In the genomic region with DNA sequence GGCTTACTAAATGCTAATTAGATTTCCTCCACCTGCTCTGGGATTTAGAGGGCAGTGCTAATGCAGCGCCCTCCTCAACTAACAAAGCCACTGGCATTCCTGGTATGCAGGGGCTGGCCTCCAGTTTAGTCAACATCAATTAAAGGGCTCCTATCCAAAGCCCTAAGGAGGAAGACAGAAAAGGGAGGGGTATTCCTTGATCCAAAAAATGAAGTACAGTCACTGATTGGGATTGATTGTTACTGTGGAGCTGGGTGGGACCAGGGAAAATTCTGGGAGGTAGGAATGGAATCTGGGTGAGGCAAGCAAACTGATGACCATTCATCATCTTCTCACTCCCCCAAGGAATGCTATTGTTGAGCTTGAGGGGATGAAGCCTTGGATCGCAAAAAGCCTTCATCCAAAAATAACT, we compare ENCODE assay signal across 13 cellular contexts. TPM values are rescaled to one million over a fixed set of nuclear protein-coding genes. Genes with fewer than 3 reads are reported as not detected.
DNase-seq lines count a peak whose midpoint lies in the region; ATAC-seq and TF ChIP-seq lines count a peak whose summit lies in the region.
"Had no signal": no experiment of that assay in that cellular context is flagged by ENCODE, and none has a peak within 500 bp of the region (broad histone marks: within the 10 kb centered on the region; RNA-seq: fewer than 3 reads in every experiment).

No MANE protein-coding gene starts in this region.

- no peaks in the 10 kb centered on the region for H3K4me1 Mint-ChIP-seq in CD8-positive, alpha-beta T cell (ENCODE audit: low read depth)
- peaks cover 28% of the 10 kb centered on the region for H3K4me1 Mint-ChIP-seq in glutamatergic neuron (ENCODE audit: low read depth, unreplicated experiment)

- no peak overlapping the region for H3K27ac ChIP-seq in BLaER1
- peak overlapping the region; percentile 86 for H3K27ac ChIP-seq in HUES64 (ENCODE audit: low read depth, low read length)
- no peak overlapping the region for H3K27ac ChIP-seq in mammary epithelial cell (ENCODE audit: insufficient read depth, low read depth, low read length)
- H3K27ac ChIP-seq in left lung = peak overlapping the region in 1 of 2 donors; percentile 35
- no peak overlapping the region for H3K27ac ChIP-seq in CD8-positive, alpha-beta T cell (ENCODE audit: low read depth, low read length)
- H3K27ac ChIP-seq in ovary = no peak overlapping the region

- no TSS peak for BruUV-seq in mammary epithelial cell (replicated peaks; lab: Mats Ljungman, UMichigan)

- 49% methylated on average over 2 of the region's 2 CpGs for WGBS in HUES64
- WGBS in mammary epithelial cell (ENCODE audit: low coverage, missing lambda C conversion rate) = 0% methylated on average over 2 of the region's 2 CpGs
- whole genome bisulfite sequencing in ovary, 3 donors = 6 to 19% (median 11%) methylated on average over 2 of the region's 2 CpGs

- H3K4me3 ChIP-seq in BLaER1 (no peak overlapping the region), HUES64 (ENCODE audit: low read length) (peak overlapping the region; percentile 28; the same call in 1 of the 2 replicates), mammary epithelial cell (replicated peaks in 1 of 3; ENCODE audit: insufficient read depth in 1 of 3, low read depth in 2 of 3, low read length in 3 of 3) (no peak overlapping the region), left lung (no peak overlapping the region), ovary (no peak overlapping the region)
- H3K4me3 ChIP-seq in CD8-positive, alpha-beta T cell (ENCODE audit: low read depth, low read length) = no peak overlapping the region

- no peak overlapping the region for H3K4me3 Mint-ChIP-seq in CD8-positive, alpha-beta T cell
- no peak overlapping the region for H3K4me3 Mint-ChIP-seq in glutamatergic neuron (ENCODE audit: unreplicated experiment)
- H3K4me3 Mint-ChIP-seq: activated T-helper 1 cell treated with anti-CD3 and anti-CD28 coated beads, Interleukin-12 subunit alpha, Interleukin-12 subunit beta, Interleukin-2, Interleukin-4 antibody, amounts not matched to agents 30 ng/mL and 10 ng/mL and 1 ng/mL, durations not matched to agents 14 hours and 24 hours and 36 hours; IgD-negative memory B cell; stimulated activated naive CD8-positive, alpha-beta T cell treated with anti-CD3 and anti-CD28 coated beads, Interleukin-15, Interleukin-2, amounts not matched to agents 100 ng/mL and 50 ng/mL, for 24 hours had no signal

- no peaks in the 10 kb centered on the region for H3K36me3 Mint-ChIP-seq in CD8-positive, alpha-beta T cell
- no peaks in the 10 kb centered on the region for H3K36me3 Mint-ChIP-seq in glutamatergic neuron (ENCODE audit: unreplicated experiment)

- dilution Hi-C loops in mammary epithelial cell (cut with HindIII; ENCODE audit: low sequenced_read_pairs) = no loop called here

- in situ Hi-C loops in mammary epithelial cell (cut with MboI; ENCODE audit: low sequenced_read_pairs in 2 of 2) = no loop called here

- ATAC-seq in left lung (peak; percentile 88), GM18870 (IDR thresholded peaks at IDR 0.05; ENCODE audit: unreplicated experiment) (no peak)
- ATAC-seq in CD8-positive, alpha-beta T cell = no peak

- intact Hi-C loops in mammary epithelial cell (cut with micrococcal nuclease) (no loop called here), left lung (cut with DNase I) (no loop called here), ovary (cut with DNase I) (no loop called here)
- intact Hi-C loops in CD8-positive, alpha-beta T cell (cut with DNase I, micrococcal nuclease) = no loop called here

- no peaks in the 10 kb centered on the region for H3K27me3 ChIP-seq in BLaER1
- H3K27me3 ChIP-seq in HUES64 (ENCODE audit: insufficient read depth, low read length) = no peaks in the 10 kb centered on the region
- H3K27me3 ChIP-seq in mammary epithelial cell (ENCODE audit: insufficient read depth, low read length) = no peaks in the 10 kb centered on the region
- no peaks in the 10 kb centered on the region for H3K27me3 ChIP-seq in left lung
- no peaks in the 10 kb centered on the region for H3K27me3 ChIP-seq in CD8-positive, alpha-beta T cell (ENCODE audit: insufficient read depth, low read length)
- no peaks in the 10 kb centered on the region for H3K27me3 ChIP-seq in ovary

- H3K9me3 Mint-ChIP-seq in CD8-positive, alpha-beta T cell = no peaks in the 10 kb centered on the region
- peaks cover 3% of the 10 kb centered on the region for H3K9me3 Mint-ChIP-seq in glutamatergic neuron (ENCODE audit: unreplicated experiment)
- H3K9me3 Mint-ChIP-seq: activated T-helper 1 cell treated with anti-CD3 and anti-CD28 coated beads, Interleukin-12 subunit alpha, Interleukin-12 subunit beta, Interleukin-2, Interleukin-4 antibody, amounts not matched to agents 30 ng/mL and 10 ng/mL and 1 ng/mL, durations not matched to agents 14 hours and 24 hours and 36 hours; IgD-negative memory B cell; stimulated activated naive CD8-positive, alpha-beta T cell treated with anti-CD3 and anti-CD28 coated beads, Interleukin-15, Interleukin-2, amounts not matched to agents 100 ng/mL and 50 ng/mL, for 24 hours had no signal

- POLR2A ChIA-PET in CD8-positive, alpha-beta T cell (lab: Charles Lee) = interaction anchor here (0.6 kb wide), 1 partner anchor 15 kb away, joined by 3 read pairs; no protein-coding TSS in a partner anchor

- no peak for TF ChIP-seq CTCF in mammary epithelial cell (conservative IDR thresholded peaks at IDR 0.05 in 1 of 2, IDR thresholded peaks at IDR 0.05 in 1 of 2; ENCODE audit: extremely low read depth in 1 of 2, insufficient read depth in 1 of 2, low read depth in 1 of 2, low read length in 2 of 2)
- TF ChIP-seq CTCF in left lung (IDR thresholded peaks at IDR 0.05) = no peak
- no peak for TF ChIP-seq CTCF in CD8-positive, alpha-beta T cell (IDR thresholded peaks at IDR 0.05)
- no peak for TF ChIP-seq CTCF in glutamatergic neuron (IDR thresholded peaks at IDR 0.05; ENCODE audit: partially characterized antibody, unreplicated experiment)
- no peak for TF ChIP-seq CTCF in ovary (IDR thresholded peaks at IDR 0.05)

- peaks cover 10% of the 10 kb centered on the region; the same call in 1 of the 2 replicates for H3K36me3 ChIP-seq in BLaER1
- no peaks in the 10 kb centered on the region for H3K36me3 ChIP-seq in HUES64 (ENCODE audit: insufficient read depth, low read length)
- H3K36me3 ChIP-seq in mammary epithelial cell (ENCODE audit: insufficient read depth, low read length) = no peaks in the 10 kb centered on the region
- H3K36me3 ChIP-seq in left lung = no peaks in the 10 kb centered on the region
- no peaks in the 10 kb centered on the region for H3K36me3 ChIP-seq in CD8-positive, alpha-beta T cell (ENCODE audit: insufficient read depth, low read length)
- no peaks in the 10 kb centered on the region for H3K36me3 ChIP-seq in ovary

- peaks cover 5% of the 10 kb centered on the region; the same call in 1 of the 2 replicates for H3K9me3 ChIP-seq in BLaER1
- H3K9me3 ChIP-seq in HUES64 (ENCODE audit: insufficient read depth, low read depth, low read length) = no peaks in the 10 kb centered on the region
- no peaks in the 10 kb centered on the region for H3K9me3 ChIP-seq in mammary epithelial cell (replicated peaks; ENCODE audit: insufficient read depth, low read length)
- H3K9me3 ChIP-seq in left lung = no peaks in the 10 kb centered on the region
- H3K9me3 ChIP-seq in CD8-positive, alpha-beta T cell (ENCODE audit: low read length) = no peaks in the 10 kb centered on the region
- no peaks in the 10 kb centered on the region for H3K9me3 ChIP-seq in ovary

- H3K4me1 ChIP-seq in BLaER1 = peaks cover 18% of the 10 kb centered on the region
- peaks cover 43% of the 10 kb centered on the region for H3K4me1 ChIP-seq in HUES64 (ENCODE audit: insufficient read depth, low read length)
- peaks cover 12% of the 10 kb centered on the region for H3K4me1 ChIP-seq in mammary epithelial cell (ENCODE audit: insufficient read depth, low read length)
- H3K4me1 ChIP-seq in left lung = peaks cover 22 to 40% of the 10 kb centered on the region in 2 donors
- H3K4me1 ChIP-seq in CD8-positive, alpha-beta T cell (ENCODE audit: insufficient read depth, low read length) = no peaks in the 10 kb centered on the region
- peaks cover 5% of the 10 kb centered on the region for H3K4me1 ChIP-seq in ovary (ENCODE audit: insufficient read depth)

- no peak overlapping the region for H3K27ac Mint-ChIP-seq in CD8-positive, alpha-beta T cell
- H3K27ac Mint-ChIP-seq in glutamatergic neuron (ENCODE audit: unreplicated experiment) = no peak overlapping the region
- H3K27ac Mint-ChIP-seq: activated T-helper 1 cell treated with anti-CD3 and anti-CD28 coated beads, Interleukin-12 subunit alpha, Interleukin-12 subunit beta, Interleukin-2, Interleukin-4 antibody, amounts not matched to agents 30 ng/mL and 10 ng/mL and 1 ng/mL, durations not matched to agents 14 hours and 24 hours and 36 hours; IgD-negative memory B cell; stimulated activated naive CD8-positive, alpha-beta T cell treated with anti-CD3 and anti-CD28 coated beads, Interleukin-15, Interleukin-2, amounts not matched to agents 100 ng/mL and 50 ng/mL, for 24 hours had no signal

- no peaks in the 10 kb centered on the region for H3K27me3 Mint-ChIP-seq in CD8-positive, alpha-beta T cell (ENCODE audit: low read depth)
- peaks cover 3% of the 10 kb centered on the region for H3K27me3 Mint-ChIP-seq in glutamatergic neuron (ENCODE audit: unreplicated experiment)
- H3K27me3 Mint-ChIP-seq: IgD-negative memory B cell had no signal

- H3K4me2 ChIP-seq in BLaER1 = peak overlapping the region; percentile 31; the same call in 1 of the 2 replicates
- peak overlapping the region; percentile 48 for H3K4me2 ChIP-seq in mammary epithelial cell (ENCODE audit: insufficient read depth, low read depth, low read length)

- H3K79me2 ChIP-seq in mammary epithelial cell (ENCODE audit: insufficient read depth, low read length) = no peaks in the 10 kb centered on the region

- no peak for TF ChIP-seq POLR2A in ovary (IDR thresholded peaks at IDR 0.05)

- no peak overlapping the region for H3K9ac ChIP-seq in BLaER1
- peak overlapping the region; percentile 54; the same call in 1 of the 2 replicates for H3K9ac ChIP-seq in HUES64 (ENCODE audit: low read depth, low read length)
- H3K9ac ChIP-seq in mammary epithelial cell (ENCODE audit: insufficient read depth, low read length) = no peak overlapping the region

- H2AFZ ChIP-seq in mammary epithelial cell (ENCODE audit: low read depth, low read length) = peak overlapping the region; percentile 58

- no peak for TF ChIP-seq EP300 in ovary (IDR thresholded peaks at IDR 0.05)

- CTCF ChIA-PET in mammary epithelial cell (lab: Charles Lee; ENCODE audit: low non-redundant PET) = no interaction called here
- CTCF ChIA-PET in CD8-positive, alpha-beta T cell (lab: Charles Lee) = no interaction called here

- DNase-seq in mammary epithelial cell (peak; percentile 21), left lung (no peak), glutamatergic neuron (no peak), ovary (no peak)
- no peak for DNase-seq in CD8-positive, alpha-beta T cell
- DNase-seq: effector memory CD4-positive, alpha-beta T cell; NCI-H510A treated with DMSO at 0.1 percent for 48 hours had no signal

- H4K20me1 ChIP-seq in BLaER1 (peaks cover 99% of the 10 kb centered on the region), mammary epithelial cell (ENCODE audit: insufficient read depth, low read length) (no peaks in the 10 kb centered on the region)

RNA-seq across cellular contexts. Expression of gene GAB2, which starts 52.2 kb away (rescaled TPM):
- 5.0 TPM for polyA plus RNA-seq in HUES64 (2013, experiment 1 of 2)
- polyA plus RNA-seq in HUES64 (2013, experiment 2 of 2) = 6.5 TPM
- total RNA-seq in mammary epithelial cell = 1 to 10 TPM; 1.0 to 4.3 TPM
- polyA plus RNA-seq in mammary epithelial cell = 0.40 TPM
- polyA minus RNA-seq in mammary epithelial cell = 2.0 TPM
- total RNA-seq in left lung = 10 to 100 TPM; 43.8 to 59.6 TPM
- total RNA-seq in CD8-positive, alpha-beta T cell = 1 to 10 TPM; 7.9 to 9.0 TPM
- total RNA-seq in glutamatergic neuron (ENCODE audit: unreplicated experiment) = 87.9 TPM
- total RNA-seq in ovary = 10 to 100 TPM; 34.9 to 64.6 (median 50.5) TPM
- polyA plus RNA-seq in ovary = 10 to 100 TPM; 30.9 to 33.9 TPM
